8 cellular contexts compared by ENCODE assay signal in genomic region chr10:11553773-11554381, GRCh38. TPM values are rescaled to one million over a fixed set of nuclear protein-coding genes. Genes with fewer than 3 reads are reported as not detected.
A peak's percentile ranks its signal among the peaks of the same experiment; 100 is the strongest.
DNase-seq lines count a peak whose midpoint lies in the region; ATAC-seq and TF ChIP-seq lines count a peak whose summit lies in the region.

No MANE protein-coding gene starts in this region.

- H3K36me3 Mint-ChIP-seq in Caco-2 (ENCODE audit: insufficient read depth, unreplicated experiment) (no peaks in the 10 kb centered on the region), T-helper 17 cell (ENCODE audit: low read depth) (peaks cover 2% of the 10 kb centered on the region)

- peak overlapping the region; percentile 18 for H3K27ac Mint-ChIP-seq in Caco-2 (ENCODE audit: unreplicated experiment)
- H3K27ac Mint-ChIP-seq in T-helper 17 cell: no peak overlapping the region

- H3K27me3 ChIP-seq in Caco-2 (replicated peaks; ENCODE audit: control insufficient read depth, insufficient read depth, low read length): no peaks in the 10 kb centered on the region

- H3K27me3 Mint-ChIP-seq in Caco-2 (ENCODE audit: insufficient read depth, unreplicated experiment) (no peaks in the 10 kb centered on the region), T-helper 17 cell (peaks cover 7% of the 10 kb centered on the region)

- DNase-seq in Caco-2 (no peak), RPMI8226 (peak; percentile 79), NCI-H2029 treated with DMSO at 0.1 percent for 48 hours (lab: John Stamatoyannopoulos, UW) (no peak), T-helper 17 cell (no peak), erythroblast (lab: John Stamatoyannopoulos, UW) (no peak)
- DNase-seq in activated effector memory CD4-positive, alpha-beta T cell treated with Interleukin-2 at 50 U/mL for 16 hours: no peak

- no peak for TF ChIP-seq CTCF in Caco-2 (IDR thresholded peaks at IDR 0.05; ENCODE audit: insufficient read depth in 1 of 2, low read depth in 1 of 2, low read length in 1 of 2, severe bottlenecking in 1 of 2, unreplicated experiment in 1 of 2)

- H3K9me3 ChIP-seq in Caco-2 (peaks cover 4% of the 10 kb centered on the region; the same call in 1 of the 2 replicates), T-helper 17 cell (ENCODE audit: control insufficient read depth, low read length, poor library complexity, severe bottlenecking) (no peaks in the 10 kb centered on the region)

- ATAC-seq in GM19043 (IDR thresholded peaks at IDR 0.05; ENCODE audit: low read depth, unreplicated experiment) (peak; percentile 84), HG02943 (IDR thresholded peaks at IDR 0.05; ENCODE audit: low read depth, unreplicated experiment) (peak; percentile 95), T-helper 17 cell (no peak)

- H3K4me3 Mint-ChIP-seq in Caco-2 (ENCODE audit: unreplicated experiment) (no peak overlapping the region), T-helper 17 cell (no peak overlapping the region)

- TF ChIP-seq POLR2A in erythroblast (IDR thresholded peaks at IDR 0.05; ENCODE audit: low read length): no peak

- H3K4me1 Mint-ChIP-seq in Caco-2 (ENCODE audit: low read depth, unreplicated experiment) (peaks cover 43% of the 10 kb centered on the region), T-helper 17 cell (peaks cover 6% of the 10 kb centered on the region)

- POLR2A ChIA-PET in Caco-2 (lab: Charles Lee): interaction anchor here (0.7 kb wide), 1 partner anchor 546 kb away, joined by 3 read pairs; no protein-coding TSS in a partner anchor

- intact Hi-C loops in Caco-2 (cut with micrococcal nuclease; ENCODE audit: unreplicated experiment): no loop called here

- H3K4me3 ChIP-seq in Caco-2 (ENCODE audit: low read depth, low read length): no peak overlapping the region

- BruUV-seq in Caco-2 (replicated peaks; lab: Mats Ljungman, UMichigan): no TSS peak

- H3K9me3 Mint-ChIP-seq in Caco-2 (ENCODE audit: unreplicated experiment): peaks cover 22% of the 10 kb centered on the region

- peaks cover 24% of the 10 kb centered on the region for H3K4me1 ChIP-seq in Caco-2

- H3K36me3 ChIP-seq in Caco-2 (ENCODE audit: control insufficient read depth, insufficient read depth, low read length): no peaks in the 10 kb centered on the region

- CTCF ChIA-PET in Caco-2 (lab: Charles Lee): interaction anchor here (0.7 kb wide), 1 partner anchor 28 kb away, joined by 3 read pairs; no protein-coding TSS in a partner anchor

RNA-seq across cellular contexts. Expression of gene USP6NL, which starts 57.6 kb away (rescaled TPM):
- total RNA-seq in Caco-2 (2022) (34.1 and 35.6 TPM in 2 replicates), T-helper 17 cell (1 to 10 TPM; 2.5 to 5.6 TPM)
